Comparison of ENCODE assay signal across 12 cellular contexts in genomic region chr7:47576909-47577255, GRCh38. TPM values are rescaled to one million over a fixed set of nuclear protein-coding genes. Genes with fewer than 3 reads are reported as not detected.
DNase-seq lines count a peak whose midpoint lies in the region; ATAC-seq, FAIRE-seq and TF ChIP-seq lines count a peak whose summit lies in the region.
"Had no signal": no experiment of that assay in that cellular context is flagged by ENCODE, and none has a peak within 500 bp of the region (broad histone marks: within the 10 kb centered on the region; RNA-seq: fewer than 3 reads in every experiment).

No MANE protein-coding gene starts in this region.

- H3K27ac Mint-ChIP-seq in WTC11 = peak overlapping the region; percentile 61; the same call in 1 of the 2 replicates
- no peak overlapping the region for H3K27ac Mint-ChIP-seq in immature natural killer cell
- H3K27ac Mint-ChIP-seq: CD4-positive, alpha-beta memory T cell had no signal

- TF ChIP-seq CTCF in WTC11 (IDR thresholded peaks at IDR 0.05) (no peak), HepG2 (CRISPR knock-in tag; IDR thresholded peaks at IDR 0.05) (no peak)

- TF ChIP-seq RAD21 in HepG2 (CRISPR knock-in tag; IDR thresholded peaks at IDR 0.05) = no peak

- H3K36me3 Mint-ChIP-seq in WTC11 (no peaks in the 10 kb centered on the region), immature natural killer cell (peaks cover 0 to 3% (median 0%) of the 10 kb centered on the region in 3 donors)
- H3K36me3 Mint-ChIP-seq: CD4-positive, alpha-beta memory T cell had no signal

- CTCF ChIA-PET in WTC11 (lab: Charles Lee) = interaction anchor here (1.1 kb wide), 1 partner anchor 13 kb away, joined by 4 read pairs; no protein-coding TSS in a partner anchor
- CTCF ChIA-PET in HepG2 (lab: Yijun Ruan, JAX; ENCODE audit: low intra/inter-chr PET ratio, low total read pairs) = no interaction called here

- in situ Hi-C loops in HepG2 (cut with HindIII; ENCODE audit: extremely low pct_ligation_motif_present, low pct_unique_long_range_greater_than_20kb) = loop anchor here (5.0 kb wide), 1 partner anchor 100 kb away; no protein-coding TSS in a partner anchor

- H3K27ac ChIP-seq in BLaER1 (peak overlapping the region; percentile 97), HepG2 (ENCODE audit: extremely low read length, insufficient read depth, low read length) (peak overlapping the region; percentile 80)

- POLR2A ChIA-PET in WTC11 (lab: Charles Lee) = no interaction called here
- POLR2A ChIA-PET in HepG2 (lab: Yijun Ruan, JAX) = interaction anchor here (1.8 kb wide), 1 partner anchor 102 kb away, joined by 10 read pairs; no protein-coding TSS in a partner anchor

- H3K4me3 ChIP-seq in BLaER1 (peak overlapping the region; percentile 62), HepG2 (replicated peaks in 1 of 3; ENCODE audit: insufficient read depth in 1 of 3, low read depth in 2 of 3, low read length in 3 of 3) (no peak overlapping the region), skeletal muscle satellite cell (ENCODE audit: low read length) (peak overlapping the region; percentile 32)

- H3K4me3 Mint-ChIP-seq in WTC11 (no peak overlapping the region), immature natural killer cell (no peak overlapping the region)
- H3K4me3 Mint-ChIP-seq: CD4-positive, alpha-beta memory T cell had no signal

- no peaks in the 10 kb centered on the region for H3K9me3 Mint-ChIP-seq in WTC11
- no peaks in the 10 kb centered on the region for H3K9me3 Mint-ChIP-seq in immature natural killer cell

- 73% methylated on average over 12 of the region's 12 CpGs for WGBS in HepG2 (ENCODE audit: low lambda C conversion rate)

- DNase-seq in WTC11 (ENCODE audit: low spot score) = no peak
- no peak for DNase-seq in HepG2 (ENCODE audit: low spot score)
- no peak for DNase-seq in GF-D8 (lab: John Stamatoyannopoulos, UW)
- DNase-seq in immature natural killer cell = no peak
- no peak for DNase-seq in activated effector memory CD4-positive, alpha-beta T cell treated with anti-CD3 and anti-CD28 coated beads, Interleukin-2, amount 50 U/mL, for 16 hours
- DNase-seq: activated CD4-positive, CD25-positive, alpha-beta regulatory T cell; activated gamma-delta T cell treated with Interleukin-2 at 50 U/mL for 16 hours; CD4-positive, alpha-beta memory T cell; SIG-M5 had no signal

- no peak overlapping the region for H2AFZ ChIP-seq in HepG2 (ENCODE audit: low read length)

- intact Hi-C loops in HepG2 (cut with micrococcal nuclease; ENCODE audit: unreplicated experiment) = loop anchor here (1.0 to 2.0 kb wide), 2 partner anchors 28 to 186 kb away; no protein-coding TSS in a partner anchor

- no TSS peak for BruUV-seq in HepG2 (replicated peaks; lab: Mats Ljungman, UMichigan)

- TF ChIP-seq POLR2A in HepG2 (IDR thresholded peaks at IDR 0.05; ENCODE audit: insufficient read depth in 1 of 2, low read depth in 2 of 2, low read length in 2 of 2) = no peak

- H3K27me3 ChIP-seq in BLaER1 = peaks cover 18% of the 10 kb centered on the region
- no peaks in the 10 kb centered on the region; a peak in 1 of 5 replicates for H3K27me3 ChIP-seq in HepG2 (ENCODE audit: control insufficient read depth in 1 of 2, insufficient read depth in 2 of 2, low read length in 2 of 2)
- no peaks in the 10 kb centered on the region for H3K27me3 ChIP-seq in skeletal muscle satellite cell (ENCODE audit: control insufficient read depth, insufficient read depth, low read length)

- peaks cover 7% of the 10 kb centered on the region; the same call in 1 of the 2 replicates for H3K27me3 Mint-ChIP-seq in WTC11 (ENCODE audit: low read depth)
- peaks cover 4 to 9% (median 5%) of the 10 kb centered on the region in 3 donors for H3K27me3 Mint-ChIP-seq in immature natural killer cell (ENCODE audit: low read depth in 3 of 3)

- TF ChIP-seq EP300 in HepG2 (IDR thresholded peaks at IDR 0.05; ENCODE audit: low read depth in 2 of 2, low read length in 2 of 2) (no peak), HepG2 (CRISPR knock-in tag; IDR thresholded peaks at IDR 0.05; ENCODE audit: borderline replicate concordance) (no peak)

- H3K4me1 Mint-ChIP-seq in WTC11 (peaks cover 81% of the 10 kb centered on the region), immature natural killer cell (peaks cover 0 to 2% of the 10 kb centered on the region in 2 donors)

- H3K9ac ChIP-seq in BLaER1 (peak overlapping the region; percentile 81), HepG2 (ENCODE audit: insufficient read depth, low read depth, low read length) (peak overlapping the region; percentile 21; the same call in 1 of the 2 replicates), skeletal muscle satellite cell (ENCODE audit: low read depth, low read length) (peak overlapping the region; percentile 41)

- no peaks in the 10 kb centered on the region for H4K20me1 ChIP-seq in BLaER1
- H4K20me1 ChIP-seq in HepG2 (ENCODE audit: insufficient read depth, low read length) = peaks cover 12% of the 10 kb centered on the region; the same call in 1 of the 2 replicates

- H3K36me3 ChIP-seq in BLaER1 (no peaks in the 10 kb centered on the region), HepG2 (replicated peaks in 1 of 2; ENCODE audit: control insufficient read depth in 1 of 2, insufficient read depth in 2 of 2, low read length in 2 of 2) (peaks cover 1 to 11% of the 10 kb centered on the region in 2 experiments; a peak in 4 of 5 replicates), skeletal muscle satellite cell (ENCODE audit: insufficient read depth, low read length) (peaks cover 8% of the 10 kb centered on the region)

- peaks cover 77% of the 10 kb centered on the region for H3K79me2 ChIP-seq in HepG2 (ENCODE audit: insufficient read depth, low read length)

- H3K4me2 ChIP-seq in BLaER1 = peak overlapping the region; percentile 100
- peak overlapping the region; percentile 63 for H3K4me2 ChIP-seq in HepG2 (ENCODE audit: low read depth, low read length)
- peak overlapping the region; percentile 23 for H3K4me2 ChIP-seq in skeletal muscle satellite cell (ENCODE audit: low read length)

- ATAC-seq in WTC11 (no peak), HepG2 (no peak), GM18858 (IDR thresholded peaks at IDR 0.05; ENCODE audit: unreplicated experiment) (no peak)

- H3K4me1 ChIP-seq in BLaER1 = peaks cover 92% of the 10 kb centered on the region
- H3K4me1 ChIP-seq in HepG2 (ENCODE audit: insufficient read depth, low read length) = peaks cover 90% of the 10 kb centered on the region
- H3K4me1 ChIP-seq in skeletal muscle satellite cell (ENCODE audit: control insufficient read depth, insufficient read depth, low read length) = peaks cover 61% of the 10 kb centered on the region

- H3K9me3 ChIP-seq in BLaER1 (no peaks in the 10 kb centered on the region), HepG2 (ENCODE audit: low read length) (no peaks in the 10 kb centered on the region), skeletal muscle satellite cell (replicated peaks; ENCODE audit: low read length) (no peaks in the 10 kb centered on the region)

- no peak for FAIRE-seq in HepG2 (lab: Jason Lieb, UNC)

TF ChIP-seq in HepG2, 621 proteins besides CTCF, POLR2A, EP300 and RAD21 (continues in another document):
- no peak for TF ChIP-seq NRL (CRISPR knock-in tag; IDR thresholded peaks at IDR 0.05; ENCODE audit: borderline replicate concordance)
- TF ChIP-seq ZNF414 (CRISPR knock-in tag; IDR thresholded peaks at IDR 0.05) = no peak
- TF ChIP-seq, protein P1, sequence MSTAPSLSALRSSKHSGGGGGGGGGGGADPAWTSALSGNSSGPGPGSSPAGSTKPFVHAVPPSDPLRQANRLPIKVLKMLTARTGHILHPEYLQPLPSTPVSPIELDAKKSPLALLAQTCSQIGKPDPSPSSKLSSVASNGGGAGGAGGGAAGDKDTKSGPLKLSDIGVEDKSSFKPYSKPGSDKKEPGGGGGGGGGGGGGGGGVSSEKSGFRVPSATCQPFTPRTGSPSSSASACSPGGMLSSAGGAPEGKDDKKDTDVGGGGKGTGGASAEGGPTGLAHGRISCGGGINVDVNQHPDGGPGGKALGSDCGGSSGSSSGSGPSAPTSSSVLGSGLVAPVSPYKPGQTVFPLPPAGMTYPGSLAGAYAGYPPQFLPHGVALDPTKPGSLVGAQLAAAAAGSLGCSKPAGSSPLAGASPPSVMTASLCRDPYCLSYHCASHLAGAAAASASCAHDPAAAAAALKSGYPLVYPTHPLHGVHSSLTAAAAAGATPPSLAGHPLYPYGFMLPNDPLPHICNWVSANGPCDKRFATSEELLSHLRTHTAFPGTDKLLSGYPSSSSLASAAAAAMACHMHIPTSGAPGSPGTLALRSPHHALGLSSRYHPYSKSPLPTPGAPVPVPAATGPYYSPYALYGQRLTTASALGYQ (CRISPR knock-in tag; IDR thresholded peaks at IDR 0.05) = no peak

RNA-seq across cellular contexts. Expression of gene TNS3, which starts 5.0 kb away (rescaled TPM):
- total RNA-seq in WTC11 (2021) = 28.3 to 37.7 TPM (median 29.6 TPM) in 3 replicates
- total RNA-seq in HepG2 (2016; rRNA removed; fragmentation: Illumina TruSeq; extraction: Trizol) = 51.3 and 55.7 TPM in 2 replicates
- total RNA-seq in HepG2 (2016; cell fraction: cytosol; rRNA removed; fragmentation: Illumina TruSeq; extraction: Trizol; ENCODE audit: low read depth) = 14.9 and 19.1 TPM in 2 replicates
- 45.5 and 52.6 TPM in 2 replicates for total RNA-seq in HepG2 (2016; cell fraction: insoluble cytoplasmic fraction; rRNA removed; fragmentation: Illumina TruSeq; extraction: Trizol)
- 16.6 and 16.8 TPM in 2 replicates for total RNA-seq in HepG2 (2016; cell fraction: membrane; rRNA removed; fragmentation: Illumina TruSeq; extraction: Trizol)
- total RNA-seq in HepG2 (2016; cell fraction: nucleus; rRNA removed; fragmentation: Illumina TruSeq; extraction: Trizol) = 72.4 and 83.0 TPM in 2 replicates
- polyA plus RNA-seq in HepG2 (2011; rRNA removed) = 52.9 and 55.1 TPM in 2 replicates
- 28.4 and 33.2 TPM in 2 replicates for polyA plus RNA-seq in HepG2 (2011; cell fraction: cytosol; rRNA removed)
- polyA plus RNA-seq in HepG2 (2011; cell fraction: nucleus; rRNA removed) = 76.4 and 98.4 TPM in 2 replicates
- 48.6 and 60.6 TPM in 2 replicates for polyA plus RNA-seq in HepG2 (2012)
- 1.6 and 1.9 TPM in 2 replicates for polyA plus RNA-seq in HepG2 (2016; cell fraction: cytosol; fragmentation: Illumina TruSeq; extraction: Trizol; ENCODE audit: low read depth)
- polyA plus RNA-seq in HepG2 (2016; cell fraction: insoluble cytoplasmic fraction; fragmentation: Illumina TruSeq; extraction: Trizol; ENCODE audit: low read depth) = 32.3 and 39.6 TPM in 2 replicates
- 3.7 and 4.3 TPM in 2 replicates for polyA plus RNA-seq in HepG2 (2016; cell fraction: membrane; fragmentation: Illumina TruSeq; extraction: Trizol; ENCODE audit: low read depth)
- polyA plus RNA-seq in HepG2 (2016; cell fraction: nucleus; fragmentation: Illumina TruSeq; extraction: Trizol; ENCODE audit: insufficient read depth, low read depth) = 56.5 and 64.9 TPM in 2 replicates
- polyA minus RNA-seq in HepG2 (2011; rRNA and poly(A)+ RNA removed; ENCODE audit: low replicate concordance) = 29.7 and 302 TPM in 2 replicates
- 53.8 and 56.5 TPM in 2 replicates for polyA minus RNA-seq in HepG2 (2011; cell fraction: cytosol; rRNA and poly(A)+ RNA removed)
- polyA minus RNA-seq in HepG2 (2011; cell fraction: nucleus; rRNA and poly(A)+ RNA removed) = 139 and 170 TPM in 2 replicates
- total RNA-seq in skeletal muscle satellite cell (2012; rRNA removed) = 9.9 and 11.4 TPM in 2 replicates
- under 1 TPM in 1 of 3 donors, not detected in 2; 0.19 TPM for polyA plus RNA-seq in immature natural killer cell

Comparison
In these comparisons a context has a peak if more than half of its experiments do, and no peak if none do; other contexts are left out.
1. H3K4me2 ChIP-seq: peak in every context shown above with its lines; median percentile 100 in BLaER1; 63 in HepG2; 23 in skeletal muscle satellite cell.
2. H3K4me3 ChIP-seq: peak in BLaER1 (single experiment) and skeletal muscle satellite cell (single experiment); none in HepG2 (0 of 3).
3. H3K9ac ChIP-seq: peak in every context shown above with its lines; median percentile 81 in BLaER1; 41 in skeletal muscle satellite cell; 21 in HepG2.